1 cellular context compared by ENCODE assay signal in the genomic region with DNA sequence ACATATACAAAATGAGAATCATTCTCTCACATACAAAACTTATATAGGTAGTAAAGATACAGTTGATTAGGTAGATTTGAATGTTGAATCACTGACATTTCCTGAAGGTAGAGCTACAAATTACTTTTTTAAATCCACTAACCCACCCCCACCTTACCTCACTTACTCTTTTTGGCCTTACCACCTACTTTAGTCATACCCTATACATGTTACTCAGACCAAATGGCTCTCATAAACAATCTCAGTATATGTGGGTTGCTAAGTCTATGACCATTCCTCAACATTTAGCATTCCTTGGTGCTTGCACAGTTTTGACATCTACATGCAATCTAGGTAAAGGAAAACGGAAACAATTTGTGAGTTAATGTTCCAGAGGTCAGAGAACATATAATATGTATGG.
TF ChIP-seq lines count a peak whose summit lies in the region.

No MANE protein-coding gene starts in this region.

TF ChIP-seq in IMR-90, 13 proteins besides CTCF, POLR2A, EP300 and RAD21 (continued from another document):
- no peak for TF ChIP-seq CEBPB (IDR thresholded peaks at IDR 0.05; ENCODE audit: low read depth, low read length)
- no peak for TF ChIP-seq MXI1 (IDR thresholded peaks at IDR 0.05; ENCODE audit: borderline replicate concordance, low read depth, low read length)
- TF ChIP-seq CHD1 (IDR thresholded peaks at IDR 0.05; ENCODE audit: low read depth, low read length) = no peak
- TF ChIP-seq SMC3 (IDR thresholded peaks at IDR 0.05; ENCODE audit: low read depth, low read length) = no peak
- TF ChIP-seq, protein P1, sequence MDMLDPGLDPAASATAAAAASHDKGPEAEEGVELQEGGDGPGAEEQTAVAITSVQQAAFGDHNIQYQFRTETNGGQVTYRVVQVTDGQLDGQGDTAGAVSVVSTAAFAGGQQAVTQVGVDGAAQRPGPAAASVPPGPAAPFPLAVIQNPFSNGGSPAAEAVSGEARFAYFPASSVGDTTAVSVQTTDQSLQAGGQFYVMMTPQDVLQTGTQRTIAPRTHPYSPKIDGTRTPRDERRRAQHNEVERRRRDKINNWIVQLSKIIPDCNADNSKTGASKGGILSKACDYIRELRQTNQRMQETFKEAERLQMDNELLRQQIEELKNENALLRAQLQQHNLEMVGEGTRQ (IDR thresholded peaks at IDR 0.05; ENCODE audit: low read depth, low read length) = no peak
- no peak for TF ChIP-seq BHLHE40 (IDR thresholded peaks at IDR 0.05; ENCODE audit: low read depth, low read length)
- TF ChIP-seq RCOR1 (IDR thresholded peaks at IDR 0.05; ENCODE audit: insufficient replicate concordance, low read length) = no peak
TF ChIP-seq in IMR-90: peak in this region for 0.
